ENCODE assay signal across 10 cellular contexts in the genomic region with DNA sequence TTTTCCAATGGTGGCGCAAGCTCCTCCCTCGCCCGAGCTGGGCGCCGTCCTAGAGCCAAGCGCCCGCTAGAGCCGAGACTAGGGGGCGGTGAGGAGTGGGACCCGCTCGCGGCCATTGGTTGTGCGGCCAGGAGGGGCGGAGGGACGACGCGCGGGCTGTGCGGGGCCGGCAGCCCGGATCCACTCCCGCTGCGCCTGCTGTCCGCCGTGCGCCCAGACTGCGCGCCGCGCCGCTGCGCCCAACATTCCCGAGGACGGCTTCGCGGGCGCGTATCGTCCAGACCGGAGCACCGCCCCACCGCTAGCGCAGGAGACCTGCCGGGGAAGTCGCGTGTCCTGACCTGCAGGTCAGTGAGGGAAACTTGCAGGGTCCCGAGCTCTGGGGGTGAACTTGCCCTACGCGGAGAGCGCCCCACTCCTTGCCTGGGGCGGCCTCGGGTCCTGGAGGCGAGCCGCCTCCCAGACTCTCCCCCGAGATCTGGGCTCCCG. TPM values are rescaled to one million over a fixed set of nuclear protein-coding genes. Genes with fewer than 3 reads are reported as not detected.
DNase-seq lines count a peak whose midpoint lies in the region; ATAC-seq, FAIRE-seq and TF ChIP-seq lines count a peak whose summit lies in the region.
"Had no signal": no experiment of that assay in that cellular context is flagged by ENCODE, and none has a peak within 500 bp of the region (broad histone marks: within the 10 kb centered on the region; RNA-seq: fewer than 3 reads in every experiment).

Gene SERTM1, plus strand, starts transcription at position 183 of the 489 bp plus-strand sequence. CDS start 21,059 bp downstream, outside the sequence.

- CTCF ChIA-PET in A549 (lab: Yijun Ruan, JAX) (no interaction called here), GM10248 (lab: Yijun Ruan, JAX) (no interaction called here)

- POLR2A ChIA-PET in A549 (lab: Yijun Ruan, JAX) (no interaction called here), GM10248 (lab: Yijun Ruan, JAX) (no interaction called here)

- no peak for FAIRE-seq in A549 (lab: Jason Lieb, UNC)
- FAIRE-seq: keratinocyte had no signal

- H3K27ac ChIP-seq in A549 (no peak within 1 kb of the TSS), coronary artery (no peak within 1 kb of the TSS)
- H3K27ac ChIP-seq: transverse colon had no signal

- peak within 1 kb of the TSS; percentile 46 for H3K4me2 ChIP-seq in A549

- TF ChIP-seq POLR2A in A549 (IDR thresholded peaks at IDR 0.05; ENCODE audit: low read length), result no peak

- peak in 1 of 2 experiments; percentile 77; a peak in 3 of 6 replicates for ATAC-seq in A549
- no peak for ATAC-seq in HG03432 (IDR thresholded peaks at IDR 0.05; ENCODE audit: unreplicated experiment)

- no peak for TF ChIP-seq EP300 in A549 (IDR thresholded peaks at IDR 0.05)

- no peaks in the 10 kb centered on the region for H3K4me1 ChIP-seq in A549

- TF ChIP-seq RAD21 in A549 (conservative IDR thresholded peaks at IDR 0.05 in 1 of 2, IDR thresholded peaks at IDR 0.05 in 1 of 2), result no peak

- no CpG with 5 or more reads among the region's 56 CpGs for WGBS in A549 (ENCODE audit: missing lambda C conversion rate)

- peak in 1 of 2 experiments; percentile 0 for DNase-seq in A549 (ENCODE audit: low read depth in 1 of 2, low spot score in 1 of 2)
- peak; percentile 3 for DNase-seq in NCI-H1048 (lab: John Stamatoyannopoulos, UW)
- no peak for DNase-seq in coronary artery (ENCODE audit: low spot score)
- DNase-seq in lung microvascular endothelial cell (ENCODE audit: low read depth in 2 of 2), result peak; percentile 11 to 35
- no peak for DNase-seq in middle frontal gyrus (ENCODE audit: extremely low spot score, low spot score)
- no peak for DNase-seq in GM10248 (ENCODE audit: extremely low spot score)
- DNase-seq in activated T-cell treated with anti-CD3 and anti-CD28 coated beads, Interleukin-2, amount 50 U/mL, for 48 hours, result no peak
- DNase-seq: transverse colon had no signal

- H3K4me3 ChIP-seq in A549 (no peak within 1 kb of the TSS), coronary artery (peak within 1 kb of the TSS; percentile 59)

- TF ChIP-seq CTCF in A549 (IDR thresholded peaks at IDR 0.05) (no peak), coronary artery (IDR thresholded peaks at IDR 0.05) (no peak), GM10248 (IDR thresholded peaks at IDR 0.05; ENCODE audit: control extremely low read depth, extremely low read depth, low read depth, missing control alignments) (no peak)

- H3K9me3 ChIP-seq in A549, result no peaks in the 10 kb centered on the region
- H3K9me3 ChIP-seq: transverse colon had no signal

TF ChIP-seq in A549, 52 proteins besides CTCF, POLR2A, EP300 and RAD21:
- TF ChIP-seq KDM5A (IDR thresholded peaks at IDR 0.05) (no peak), GATA3 (IDR thresholded peaks at IDR 0.05; ENCODE audit: borderline replicate concordance) (no peak), MAX (IDR thresholded peaks at IDR 0.05) (no peak), ZNF302 (CRISPR knock-in tag; IDR thresholded peaks at IDR 0.05) (no peak), RCOR1 (IDR thresholded peaks at IDR 0.05; ENCODE audit: low read depth, low read length) (no peak), POLR2AphosphoS2 (conservative IDR thresholded peaks at IDR 0.05; ENCODE audit: low read length) (no peak), RFX5 (IDR thresholded peaks at IDR 0.05) (no peak), HOXA7 (CRISPR knock-in tag; IDR thresholded peaks at IDR 0.05) (no peak), CHD4 (IDR thresholded peaks at IDR 0.05; ENCODE audit: borderline replicate concordance) (no peak), MYC (IDR thresholded peaks at IDR 0.05; ENCODE audit: borderline replicate concordance, low read length) (no peak), NFE2L2 (conservative IDR thresholded peaks at IDR 0.05; ENCODE audit: low read length) (no peak), FOSB (CRISPR knock-in tag; IDR thresholded peaks at IDR 0.05) (no peak), NPAS2 (CRISPR knock-in tag; IDR thresholded peaks at IDR 0.05; ENCODE audit: borderline replicate concordance) (no peak), ZFP36 (IDR thresholded peaks at IDR 0.05; ENCODE audit: borderline replicate concordance, partially characterized antibody) (no peak), HEYL (CRISPR knock-in tag; IDR thresholded peaks at IDR 0.05) (no peak), REST (IDR thresholded peaks at IDR 0.05) (no peak), KDM1A (IDR thresholded peaks at IDR 0.05; ENCODE audit: low read depth) (no peak), HMGXB4 (CRISPR knock-in tag; IDR thresholded peaks at IDR 0.05; ENCODE audit: borderline replicate concordance) (no peak), CHD2 (IDR thresholded peaks at IDR 0.05; ENCODE audit: low read length, partially characterized antibody) (no peak)
- TF ChIP-seq, protein P1, sequence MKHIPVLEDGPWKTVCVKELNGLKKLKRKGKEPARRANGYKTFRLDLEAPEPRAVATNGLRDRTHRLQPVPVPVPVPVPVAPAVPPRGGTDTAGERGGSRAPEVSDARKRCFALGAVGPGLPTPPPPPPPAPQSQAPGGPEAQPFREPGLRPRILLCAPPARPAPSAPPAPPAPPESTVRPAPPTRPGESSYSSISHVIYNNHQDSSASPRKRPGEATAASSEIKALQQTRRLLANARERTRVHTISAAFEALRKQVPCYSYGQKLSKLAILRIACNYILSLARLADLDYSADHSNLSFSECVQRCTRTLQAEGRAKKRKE (CRISPR knock-in tag; IDR thresholded peaks at IDR 0.05; ENCODE audit: low read depth), result no peak

RNA-seq across cellular contexts. Expression of gene SERTM1, which starts in this region (rescaled TPM):
- polyA plus RNA-seq in A549 (2011; rRNA removed), result not detected in 2 replicates
- not detected in 2 replicates for polyA plus RNA-seq in A549 (2012; cell fraction: cytosol; rRNA removed)
- polyA plus RNA-seq in A549 (2012; cell fraction: nucleus; rRNA removed), result not detected in 2 replicates
- not detected in 3 replicates for polyA plus RNA-seq in A549 (2017; fragmentation: RNase III; extraction: RNeasy Plus Mini Kit Qiagen cat#74134 plus additional on column Dnase treatment)
- polyA minus RNA-seq in A549 (2011; rRNA and poly(A)+ RNA removed), result not detected in 2 replicates
- total RNA-seq in lung microvascular endothelial cell, result under 0.01 TPM in 2 replicates
- polyA plus RNA-seq: keratinocyte had no signal

Comparison
In these comparisons a context has a peak if more than half of its experiments do, and no peak if none do; other contexts are left out.
1. Peak in DNase-seq in lung microvascular endothelial cell; RNA of the gene not detected or under 1 TPM.